ENCODE assay signal across 24 cellular contexts in genomic region chr3:187875868-187876267, GRCh38.
"Had no signal": no experiment of that assay in that cellular context is flagged by ENCODE, and none has a peak within 500 bp of the region (broad histone marks: within the 10 kb centered on the region; RNA-seq: fewer than 3 reads in every experiment).

No MANE protein-coding gene starts in this region.

- H3K27me3 ChIP-seq: esophagus squamous epithelium, heart right ventricle, left lung, right lobe of liver, suprapubic skin, transverse colon, vagina had no signal

- H3K4me1 ChIP-seq: heart right ventricle, parathyroid adenoma, transverse colon, vagina had no signal

- H3K36me3 ChIP-seq: esophagus squamous epithelium, heart right ventricle, left lung, right lobe of liver, suprapubic skin, transverse colon, vagina had no signal

- H3K4me3 ChIP-seq: esophagus squamous epithelium, heart right ventricle, left lung, mucosa of descending colon, right lobe of liver, suprapubic skin, transverse colon, vagina had no signal

- H3K9me3 ChIP-seq: esophagus squamous epithelium, heart right ventricle, left lung, mucosa of descending colon, right lobe of liver, suprapubic skin, transverse colon, vagina had no signal

- DNase-seq: dermis blood vessel endothelial cell; effector memory CD8-positive, alpha-beta T cell; erythroblast; esophagus squamous epithelium; foreskin melanocyte; glutamatergic neuron; heart right ventricle; hippocampal formation; left cardiac atrium; left lung; mesenchymal stem cell; mucosa of descending colon; naive B cell; right lobe of liver; small intestine; stimulated activated CD4-positive, alpha-beta T cell treated with anti-CD3 and anti-CD28 coated beads, Interleukin-15, amount 100 ng/mL, for 24 hours; stimulated activated CD4-positive, alpha-beta T cell treated with anti-CD3 and anti-CD28 coated beads, Interleukin-2, amount 100 ng/mL, for 48 hours; stimulated activated naive CD4-positive, alpha-beta T cell; stimulated activated naive CD8-positive, alpha-beta T cell treated with anti-CD3 and anti-CD28 coated beads, Interleukin-15, amount 100 ng/mL, for 72 hours; transverse colon had no signal

- ATAC-seq: effector memory CD8-positive, alpha-beta T cell; heart right ventricle; left cardiac atrium; left lung; mucosa of descending colon; natural killer cell treated with Interleukin-12 subunit alpha and Interleukin-12 subunit beta and Interleukin-15 and Interleukin-18, amount 100 ng/mL, for 72 hours; right lobe of liver; stimulated activated naive CD8-positive, alpha-beta T cell treated with anti-CD3 and anti-CD28 coated beads, Interleukin-15, amount 100 ng/mL, for 72 hours had no signal

- H3K27ac ChIP-seq: esophagus squamous epithelium, heart right ventricle, left lung, parathyroid adenoma, right lobe of liver, suprapubic skin, transverse colon, vagina had no signal
